27 cellular contexts compared by ENCODE assay signal in genomic region chr16:85288341-85288868, GRCh38.
"Had no signal": no experiment of that assay in that cellular context is flagged by ENCODE, and none has a peak within 500 bp of the region (broad histone marks: within the 10 kb centered on the region; RNA-seq: fewer than 3 reads in every experiment).

No MANE protein-coding gene starts in this region.

- H3K9me3 Mint-ChIP-seq: activated B cell treated with CpG ODN at 0.5 μM for 24 hours; activated CD4-positive, alpha-beta T cell treated with anti-CD3 and anti-CD28 coated beads, Interleukin-2, amount 10 ng/mL, durations not matched to agents 24 days and 14 days; activated naive CD4-positive, alpha-beta T cell treated with anti-CD3 and anti-CD28 coated beads, Interleukin-2, amount 50 U/mL, for 72 hours; activated naive CD8-positive, alpha-beta T cell treated with anti-CD3 and anti-CD28 coated beads, Interleukin-2, amount 50 U/mL, for 24 hours; activated T-cell treated with anti-CD3 and anti-CD28 coated beads, Interleukin-2, amount 50 U/mL, for 24 hours had no signal

- H3K36me3 Mint-ChIP-seq: activated CD8-positive, alpha-beta memory T cell treated with anti-CD3 and anti-CD28 coated beads, Interleukin-2, amount 10 ng/mL, durations not matched to agents 7 days and 5 days; activated naive CD4-positive, alpha-beta T cell treated with anti-CD3 and anti-CD28 coated beads, Interleukin-2, amount 50 U/mL, for 72 hours had no signal

- H3K27ac ChIP-seq: brain microvascular endothelial cell, cardiac muscle cell, KMS-11 had no signal

- H3K9ac ChIP-seq: KMS-11 had no signal

- H3K27ac Mint-ChIP-seq: activated B cell treated with CpG ODN at 0.5 μM for 24 hours; activated CD4-positive, alpha-beta T cell treated with anti-CD3 and anti-CD28 coated beads, Interleukin-2, amount 10 ng/mL, durations not matched to agents 24 days and 14 days; activated CD8-positive, alpha-beta memory T cell treated with anti-CD3 and anti-CD28 coated beads, Interleukin-2, amount 10 ng/mL, durations not matched to agents 7 days and 5 days; activated naive CD8-positive, alpha-beta T cell treated with anti-CD3 and anti-CD28 coated beads, Interleukin-2, amount 50 U/mL, for 24 hours; activated T-cell treated with anti-CD3 and anti-CD28 coated beads, Interleukin-2, amount 50 U/mL, for 24 hours; T-helper 17 cell had no signal

- DNase-seq: activated B cell treated with CpG ODN at 0.5 μM for 24 hours; activated CD4-positive, alpha-beta T cell treated with anti-CD3 and anti-CD28 coated beads for 1 hour; activated CD4-positive, alpha-beta T cell treated with anti-CD3 and anti-CD28 coated beads, Interleukin-2, amount 10 ng/mL, durations not matched to agents 24 days and 14 days; activated CD4-positive, alpha-beta T cell treated with anti-CD3 and anti-CD28 coated beads, Interleukin-2, amount 50 U/mL, for 48 hours; activated CD8-positive, alpha-beta memory T cell treated with anti-CD3 and anti-CD28 coated beads, Interleukin-2, amount 10 ng/mL, durations not matched to agents 7 days and 5 days; activated effector memory CD4-positive, alpha-beta T cell treated with anti-CD3 and anti-CD28 coated beads, Interleukin-2, amount 50 U/mL, for 16 hours; activated naive CD4-positive, alpha-beta T cell treated with Interleukin-2 at 50 U/mL for 16 hours; activated naive CD8-positive, alpha-beta T cell treated with anti-CD3 and anti-CD28 coated beads, Interleukin-2, amount 50 U/mL, for 24 hours; activated T-cell treated with anti-CD3 and anti-CD28 coated beads, Interleukin-2, amount 50 U/mL, for 24 hours; amygdala; brain microvascular endothelial cell; NCI-H1092; NCI-H1417 treated with DMSO at 0.1 percent for 48 hours; NCI-H1694; NCI-H2029 treated with DMSO at 0.1 percent for 48 hours; NCI-H510A treated with DMSO at 0.1 percent for 48 hours; NCI-H69; NK-92 treated with Interleukin-12 subunit alpha and Interleukin-12 subunit beta, amount 100 ng/mL, for 24 hours; OCI-M1; Right ventricle myocardium superior; RPMI8226; T-helper 17 cell; T-helper 9 cell had no signal

- H3K27me3 ChIP-seq: brain microvascular endothelial cell, cardiac muscle cell had no signal

- H3K36me3 ChIP-seq: brain microvascular endothelial cell, cardiac muscle cell had no signal

- H3K4me3 Mint-ChIP-seq: activated B cell treated with CpG ODN at 0.5 μM for 24 hours; activated CD4-positive, alpha-beta T cell treated with anti-CD3 and anti-CD28 coated beads, Interleukin-2, amount 10 ng/mL, durations not matched to agents 24 days and 14 days; activated CD8-positive, alpha-beta memory T cell treated with anti-CD3 and anti-CD28 coated beads, Interleukin-2, amount 10 ng/mL, durations not matched to agents 7 days and 5 days; activated naive CD8-positive, alpha-beta T cell treated with anti-CD3 and anti-CD28 coated beads, Interleukin-2, amount 50 U/mL, for 24 hours; activated T-cell treated with anti-CD3 and anti-CD28 coated beads, Interleukin-2, amount 50 U/mL, for 24 hours; T-helper 17 cell had no signal

- H3K27me3 Mint-ChIP-seq: activated CD4-positive, alpha-beta T cell treated with anti-CD3 and anti-CD28 coated beads, Interleukin-2, amount 10 ng/mL, durations not matched to agents 24 days and 14 days; activated CD8-positive, alpha-beta memory T cell treated with anti-CD3 and anti-CD28 coated beads, Interleukin-2, amount 10 ng/mL, durations not matched to agents 7 days and 5 days; activated naive CD8-positive, alpha-beta T cell treated with anti-CD3 and anti-CD28 coated beads, Interleukin-2, amount 50 U/mL, for 24 hours; activated T-cell treated with anti-CD3 and anti-CD28 coated beads, Interleukin-2, amount 50 U/mL, for 24 hours had no signal

- H3K4me1 Mint-ChIP-seq: activated B cell treated with CpG ODN at 0.5 μM for 24 hours; activated CD4-positive, alpha-beta T cell treated with anti-CD3 and anti-CD28 coated beads, Interleukin-2, amount 10 ng/mL, durations not matched to agents 24 days and 14 days; activated CD8-positive, alpha-beta memory T cell treated with anti-CD3 and anti-CD28 coated beads, Interleukin-2, amount 10 ng/mL, durations not matched to agents 7 days and 5 days; activated naive CD8-positive, alpha-beta T cell treated with anti-CD3 and anti-CD28 coated beads, Interleukin-2, amount 50 U/mL, for 24 hours; T-helper 17 cell had no signal

- ATAC-seq: activated CD8-positive, alpha-beta memory T cell treated with anti-CD3 and anti-CD28 coated beads, Interleukin-2, amount 10 ng/mL, durations not matched to agents 7 days and 5 days; activated naive CD4-positive, alpha-beta T cell treated with anti-CD3 and anti-CD28 coated beads, Interleukin-2, amount 50 U/mL, for 72 hours; activated naive CD8-positive, alpha-beta T cell treated with anti-CD3 and anti-CD28 coated beads, Interleukin-2, amount 50 U/mL, for 24 hours; Panc1; T-helper 17 cell had no signal

- H3K4me3 ChIP-seq: cardiac muscle cell had no signal
